ENCODE assay signal across 15 cellular contexts in genomic region chr2:210128961-210129360, GRCh38. TPM values are rescaled to one million over a fixed set of nuclear protein-coding genes. Genes with fewer than 3 reads are reported as not detected.
DNase-seq lines count a peak whose midpoint lies in the region; ATAC-seq and TF ChIP-seq lines count a peak whose summit lies in the region.
"Had no signal": no experiment of that assay in that cellular context is flagged by ENCODE, and none has a peak within 500 bp of the region (broad histone marks: within the 10 kb centered on the region; RNA-seq: fewer than 3 reads in every experiment).

No MANE protein-coding gene starts in this region.

- H3K36me3 Mint-ChIP-seq in immature natural killer cell = peaks cover 22 to 29% (median 27%) of the 10 kb centered on the region in 3 donors
- H3K36me3 Mint-ChIP-seq in mesothelial cell of epicardium = peaks cover 35% of the 10 kb centered on the region

- H3K4me2 ChIP-seq in Karpas-422 (ENCODE audit: low read depth, low read length, poor library complexity, severe bottlenecking) = no peak overlapping the region

- TF ChIP-seq CTCF in choroid plexus epithelial cell (conservative IDR thresholded peaks at IDR 0.05; ENCODE audit: low read depth, low read length) (no peak), right lobe of liver (IDR thresholded peaks at IDR 0.05) (no peak), mesothelial cell of epicardium (IDR thresholded peaks at IDR 0.05; ENCODE audit: unreplicated experiment) (no peak)

- peaks cover 0 to 4% (median 0%) of the 10 kb centered on the region in 3 donors for H3K27me3 Mint-ChIP-seq in immature natural killer cell (ENCODE audit: low read depth in 3 of 3)
- no peaks in the 10 kb centered on the region for H3K27me3 Mint-ChIP-seq in mesothelial cell of epicardium (ENCODE audit: low read depth)
- H3K27me3 Mint-ChIP-seq: CD4-positive, alpha-beta memory T cell had no signal

- H3K4me3 ChIP-seq in Karpas-422 (ENCODE audit: low read length) = no peak overlapping the region
- no peak overlapping the region for H3K4me3 ChIP-seq in choroid plexus epithelial cell (ENCODE audit: low read depth, low read length)
- H3K4me3 ChIP-seq in right lobe of liver = no peak overlapping the region
- H3K4me3 ChIP-seq: lung, thoracic aorta had no signal

- H3K9ac ChIP-seq in Karpas-422 (ENCODE audit: low read length) = no peak overlapping the region

- TF ChIP-seq POLR2A in right lobe of liver (IDR thresholded peaks at IDR 0.05) = no peak

- H3K4me3 Mint-ChIP-seq in immature natural killer cell (no peak overlapping the region), mesothelial cell of epicardium (no peak overlapping the region)
- H3K4me3 Mint-ChIP-seq: CD4-positive, alpha-beta memory T cell; HFFc6; T-helper 1 cell treated with Interleukin-12 subunit alpha and Interleukin-12 subunit beta and Interleukin-4 antibody, amounts not matched to agents 30 μg/mL and 1 μg/mL, for 36 hours had no signal

- H3K4me1 ChIP-seq in Karpas-422 (ENCODE audit: low read length) = peaks cover 5% of the 10 kb centered on the region; the same call in 1 of the 2 replicates
- H3K4me1 ChIP-seq in right lobe of liver = no peaks in the 10 kb centered on the region

- H3K27ac Mint-ChIP-seq in immature natural killer cell (no peak overlapping the region), mesothelial cell of epicardium (no peak overlapping the region)
- H3K27ac Mint-ChIP-seq: CD4-positive, alpha-beta memory T cell; HFFc6; T-helper 1 cell treated with Interleukin-12 subunit alpha and Interleukin-12 subunit beta and Interleukin-4 antibody, amounts not matched to agents 30 μg/mL and 1 μg/mL, for 36 hours had no signal

- H3K9me3 ChIP-seq in Karpas-422 (ENCODE audit: low read length) (0 out of 2 replicates have a peak, but pooled peaks cover 3% of the 10 kb centered on the region), right lobe of liver (peaks cover 0 to 4% (median 2%) of the 10 kb centered on the region in 4 donors)
- H3K9me3 ChIP-seq: neutrophil had no signal

- no peaks in the 10 kb centered on the region for H3K79me2 ChIP-seq in Karpas-422 (ENCODE audit: low read length)

- 20% methylated on average over 3 of the region's 3 CpGs for WGBS in right lobe of liver (ENCODE audit: insufficient coverage, low coverage, low lambda C conversion rate, missing lambda C conversion rate)

- H3K27me3 ChIP-seq in Karpas-422 (ENCODE audit: low read length) (no peaks in the 10 kb centered on the region), right lobe of liver (no peaks in the 10 kb centered on the region)
- H3K27me3 ChIP-seq: neutrophil had no signal

- peak overlapping the region; percentile 63; the same call in 1 of the 2 replicates for H2AFZ ChIP-seq in Karpas-422 (ENCODE audit: low read length)

- peaks cover 0 to 21% (median 14%) of the 10 kb centered on the region in 6 donors for H3K9me3 Mint-ChIP-seq in immature natural killer cell
- H3K9me3 Mint-ChIP-seq in mesothelial cell of epicardium = peaks cover 27% of the 10 kb centered on the region

- H4K20me1 ChIP-seq in Karpas-422 (ENCODE audit: insufficient read depth, low read depth, low read length) = no peaks in the 10 kb centered on the region

- DNase-seq in Karpas-422 = no peak
- peak; percentile 86 for DNase-seq in NCI-H2081 treated with DMSO at 0.1 percent for 48 hours (lab: John Stamatoyannopoulos, UW)
- peak; percentile 17 for DNase-seq in choroid plexus epithelial cell (ENCODE audit: low read depth)
- DNase-seq in right lobe of liver = peak; percentile 33 to 58 (median 54)
- no peak for DNase-seq in immature natural killer cell
- DNase-seq in mesothelial cell of epicardium (ENCODE audit: low spot score in 2 of 2, unreplicated experiment in 2 of 2) = no peak
- DNase-seq: CD4-positive, alpha-beta memory T cell; effector memory CD4-positive, alpha-beta T cell; head of caudate nucleus; HFFc6 had no signal

- no peak overlapping the region for H3K27ac ChIP-seq in Karpas-422 (ENCODE audit: low read length)
- no peak overlapping the region for H3K27ac ChIP-seq in right lobe of liver
- H3K27ac ChIP-seq: neutrophil, thoracic aorta had no signal

- intact Hi-C loops in right lobe of liver (cut with DNase I) = no loop called here

- H3K4me1 Mint-ChIP-seq in immature natural killer cell (no peaks in the 10 kb centered on the region), mesothelial cell of epicardium (no peaks in the 10 kb centered on the region)

- peak; percentile 72 to 94 (median 82) for ATAC-seq in right lobe of liver
- ATAC-seq in HG02885 (IDR thresholded peaks at IDR 0.05; ENCODE audit: poor library complexity, unreplicated experiment) = no peak

- H3K36me3 ChIP-seq in Karpas-422 (ENCODE audit: insufficient read depth, low read length) (0 out of 2 replicates have a peak, but pooled peaks cover 9% of the 10 kb centered on the region), right lobe of liver (peaks cover 0 to 8% (median 0%) of the 10 kb centered on the region in 4 donors)
- H3K36me3 ChIP-seq: neutrophil had no signal

- H3K9me2 ChIP-seq in Karpas-422 (replicated peaks; ENCODE audit: insufficient read depth, low read length) = no peaks in the 10 kb centered on the region

RNA-seq across cellular contexts. Expression of gene KANSL1L, which starts 42.2 kb away (rescaled TPM):
- total RNA-seq in Karpas-422 (2014; rRNA removed; shearing (Covaris generic); ENCODE audit: low replicate concordance) = 11.3 and 26.1 TPM in 2 replicates
- total RNA-seq in right lobe of liver (10 to 100 TPM in 3 of 6 experiments, 1 to 10 TPM in 3; 7.1 to 19.1 (median 11.1) TPM), mesothelial cell of epicardium (24.4 to 28.0 TPM (median 25.9 TPM) in 3 replicates)
- 1 to 10 TPM; 1.0 to 1.4 (median 1.1) TPM for polyA plus RNA-seq in immature natural killer cell

Comparison
In these comparisons a context has a peak if more than half of its experiments do, and no peak if none do; other contexts are left out.
1. DNase-seq: peak in NCI-H2081 treated with DMSO at 0.1 percent for 48 hours (single experiment), choroid plexus epithelial cell (single experiment) and right lobe of liver (3 of 3); none in Karpas-422 (single experiment), immature natural killer cell (0 of 3) and mesothelial cell of epicardium (0 of 2).